ENCODE assay signal across 1 cellular context in the genomic region with DNA sequence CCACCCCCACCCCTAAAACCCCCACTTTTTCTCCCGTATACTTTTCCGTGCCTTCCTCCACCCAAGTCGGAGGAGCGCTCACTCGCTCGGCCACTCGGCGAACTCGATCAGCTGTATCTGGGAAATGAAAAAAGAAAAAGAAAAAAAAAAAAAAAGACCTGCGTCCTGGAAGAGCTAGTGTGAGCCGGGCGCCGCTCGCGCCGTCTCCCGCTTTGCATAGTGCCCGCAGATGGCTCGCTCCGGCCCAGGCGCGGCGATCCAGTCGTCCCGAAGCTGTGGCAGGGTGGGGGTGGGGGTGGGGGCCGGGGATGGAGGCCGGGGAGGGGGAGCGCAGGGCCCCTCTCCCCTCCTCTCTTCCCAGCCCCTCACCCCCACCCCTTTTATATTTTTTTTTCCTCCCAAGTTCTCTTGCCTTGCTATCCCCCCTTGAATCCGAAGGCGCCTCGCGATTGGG.
TF ChIP-seq lines count a peak whose summit lies in the region.

No MANE protein-coding gene starts in this region.

TF ChIP-seq in HEK293, 187 proteins besides CTCF, POLR2A, EP300 and RAD21 (continued from another document):
- TF ChIP-seq, protein P1, sequence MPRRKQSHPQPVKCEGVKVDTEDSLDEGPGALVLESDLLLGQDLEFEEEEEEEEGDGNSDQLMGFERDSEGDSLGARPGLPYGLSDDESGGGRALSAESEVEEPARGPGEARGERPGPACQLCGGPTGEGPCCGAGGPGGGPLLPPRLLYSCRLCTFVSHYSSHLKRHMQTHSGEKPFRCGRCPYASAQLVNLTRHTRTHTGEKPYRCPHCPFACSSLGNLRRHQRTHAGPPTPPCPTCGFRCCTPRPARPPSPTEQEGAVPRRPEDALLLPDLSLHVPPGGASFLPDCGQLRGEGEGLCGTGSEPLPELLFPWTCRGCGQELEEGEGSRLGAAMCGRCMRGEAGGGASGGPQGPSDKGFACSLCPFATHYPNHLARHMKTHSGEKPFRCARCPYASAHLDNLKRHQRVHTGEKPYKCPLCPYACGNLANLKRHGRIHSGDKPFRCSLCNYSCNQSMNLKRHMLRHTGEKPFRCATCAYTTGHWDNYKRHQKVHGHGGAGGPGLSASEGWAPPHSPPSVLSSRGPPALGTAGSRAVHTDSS (tag by site-specific recombination; IDR thresholded peaks at IDR 0.05) = no peak
- TF ChIP-seq ZNF792 (tag by site-specific recombination; IDR thresholded peaks at IDR 0.05) = no peak
TF ChIP-seq in HEK293: peak in this region for 0.
